ENCODE assay signal across 23 cellular contexts in the genomic region with DNA sequence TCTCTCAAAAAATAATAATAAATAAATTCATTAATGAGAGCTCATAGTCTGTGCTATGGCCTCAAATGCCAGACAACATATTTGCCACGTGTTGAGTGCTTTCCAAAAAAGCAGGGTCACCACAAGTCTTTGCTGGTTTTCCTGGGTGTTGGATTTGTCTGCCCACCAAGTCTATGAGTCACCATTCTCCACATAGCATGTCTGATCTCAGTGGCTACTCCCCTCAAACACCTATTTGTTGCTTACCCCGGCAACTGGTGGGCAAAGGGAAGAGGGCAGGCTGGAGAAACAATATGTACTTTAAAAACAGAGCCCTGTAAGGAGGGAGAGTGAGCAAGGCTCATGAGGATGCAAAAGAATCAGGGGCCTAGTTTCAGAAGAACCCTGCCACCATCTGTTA.
"Had no signal": no experiment of that assay in that cellular context is flagged by ENCODE, and none has a peak within 500 bp of the region (broad histone marks: within the 10 kb centered on the region; RNA-seq: fewer than 3 reads in every experiment).

No MANE protein-coding gene starts in this region.

- H3K4me3 Mint-ChIP-seq: activated naive CD8-positive, alpha-beta T cell treated with anti-CD3 and anti-CD28 coated beads for 36 hours; activated T-cell treated with anti-CD3 and anti-CD28 coated beads, Interleukin-2, amount 50 U/mL, for 24 hours; activated T-helper 17 cell treated with anti-CD3 and anti-CD28 coated beads, Interleukin-2, amount 50 U/mL, for 72 hours; natural killer cell; T-helper 1 cell treated with Interleukin-12 subunit alpha and Interleukin-12 subunit beta and Interleukin-4 antibody, amounts not matched to agents 30 μg/mL and 1 μg/mL, for 36 hours; type B pancreatic cell; WTC11 had no signal

- H3K27ac Mint-ChIP-seq: activated naive CD8-positive, alpha-beta T cell treated with anti-CD3 and anti-CD28 coated beads for 36 hours; activated T-cell treated with anti-CD3 and anti-CD28 coated beads, Interleukin-2, amount 50 U/mL, for 24 hours; activated T-helper 17 cell treated with anti-CD3 and anti-CD28 coated beads, Interleukin-2, amount 50 U/mL, for 72 hours; natural killer cell; T-helper 1 cell treated with Interleukin-12 subunit alpha and Interleukin-12 subunit beta and Interleukin-4 antibody, amounts not matched to agents 30 μg/mL and 1 μg/mL, for 36 hours; type B pancreatic cell; WTC11 had no signal

- H3K4me1 Mint-ChIP-seq: activated naive CD8-positive, alpha-beta T cell treated with anti-CD3 and anti-CD28 coated beads for 36 hours; activated T-helper 17 cell treated with anti-CD3 and anti-CD28 coated beads, Interleukin-2, amount 50 U/mL, for 72 hours; natural killer cell had no signal

- H3K4me1 ChIP-seq: left ventricle myocardium inferior, prostate gland, right atrium auricular region had no signal

- H3K27me3 ChIP-seq: right atrium auricular region had no signal

- H3K36me3 ChIP-seq: left ventricle myocardium inferior, prostate gland, right atrium auricular region, thoracic aorta had no signal

- H3K9me3 ChIP-seq: left ventricle myocardium inferior, prostate gland, right atrium auricular region, thoracic aorta had no signal

- H3K27ac ChIP-seq: coronary artery, left ventricle myocardium inferior, prostate gland, right atrium auricular region, thoracic aorta had no signal

- H3K4me3 ChIP-seq: coronary artery, left ventricle myocardium inferior, prostate gland, right atrium auricular region, thoracic aorta had no signal

- H3K36me3 Mint-ChIP-seq: activated naive CD8-positive, alpha-beta T cell treated with anti-CD3 and anti-CD28 coated beads for 36 hours; natural killer cell; type B pancreatic cell; WTC11 had no signal

- H3K27me3 Mint-ChIP-seq: activated naive CD8-positive, alpha-beta T cell treated with anti-CD3 and anti-CD28 coated beads for 36 hours; activated T-cell treated with anti-CD3 and anti-CD28 coated beads, Interleukin-2, amount 50 U/mL, for 24 hours; activated T-helper 17 cell treated with anti-CD3 and anti-CD28 coated beads, Interleukin-2, amount 50 U/mL, for 72 hours; type B pancreatic cell had no signal

- H3K9me3 Mint-ChIP-seq: activated naive CD8-positive, alpha-beta T cell treated with anti-CD3 and anti-CD28 coated beads for 36 hours; activated T-cell treated with anti-CD3 and anti-CD28 coated beads, Interleukin-2, amount 50 U/mL, for 24 hours; type B pancreatic cell; WTC11 had no signal

- DNase-seq: activated CD8-positive, alpha-beta memory T cell treated with anti-CD3 and anti-CD28 coated beads for 24 hours; activated CD8-positive, alpha-beta memory T cell treated with anti-CD3 and anti-CD28 coated beads, Interleukin-2, amount 50 U/mL, for 4 hours; activated naive CD4-positive, alpha-beta T cell; activated naive CD8-positive, alpha-beta T cell treated with anti-CD3 and anti-CD28 coated beads for 36 hours; activated T-cell treated with anti-CD3 and anti-CD28 coated beads, Interleukin-2, amount 50 U/mL, for 24 hours; cerebellar nuclear complex; erythroblast; foreskin fibroblast; kidney glomerular epithelial cell; left ventricle myocardium inferior; midbrain; natural killer cell; stimulated activated CD4-positive, alpha-beta T cell treated with anti-CD3 and anti-CD28 coated beads, Interleukin-4, amount 100 ng/mL, for 24 hours; stimulated activated naive CD4-positive, alpha-beta T cell treated with Interleukin-2 at 50 U/mL for 16 hours; T1000 had no signal

- ATAC-seq: activated T-helper 17 cell treated with anti-CD3 and anti-CD28 coated beads, Interleukin-2, amount 50 U/mL, for 72 hours; natural killer cell; WTC11 had no signal
